In genomic region chr9:124502711-124503702, GRCh38 we compare ENCODE assay signal across 1 cellular context.
TF ChIP-seq lines count a peak whose summit lies in the region.

No MANE protein-coding gene starts in this region.

TF ChIP-seq in IMR-90, 13 proteins besides CTCF, POLR2A, EP300 and RAD21 (continued from another document):
- TF ChIP-seq ELK1 (IDR thresholded peaks at IDR 0.05; ENCODE audit: borderline replicate concordance, low read depth, low read length) = no peak
- TF ChIP-seq SMC3 (IDR thresholded peaks at IDR 0.05; ENCODE audit: low read depth, low read length) = no peak
- TF ChIP-seq BHLHE40 (IDR thresholded peaks at IDR 0.05; ENCODE audit: low read depth, low read length) = no peak
- TF ChIP-seq FOS (IDR thresholded peaks at IDR 0.05; ENCODE audit: low read depth, low read length) = no peak
- TF ChIP-seq RFX5 (IDR thresholded peaks at IDR 0.05; ENCODE audit: low read depth, low read length) = no peak
- no peak for TF ChIP-seq NFE2L2 (IDR thresholded peaks at IDR 0.05; ENCODE audit: low read depth, low read length)
- TF ChIP-seq CHD1 (IDR thresholded peaks at IDR 0.05; ENCODE audit: low read depth, low read length) = no peak
- no peak for TF ChIP-seq CEBPB (IDR thresholded peaks at IDR 0.05; ENCODE audit: low read depth, low read length)
- TF ChIP-seq RCOR1 (IDR thresholded peaks at IDR 0.05; ENCODE audit: insufficient replicate concordance, low read length) = no peak
- no peak for TF ChIP-seq MXI1 (IDR thresholded peaks at IDR 0.05; ENCODE audit: borderline replicate concordance, low read depth, low read length)
- no peak for TF ChIP-seq MAFK (IDR thresholded peaks at IDR 0.05; ENCODE audit: low read depth, low read length)
